8 cellular contexts compared by ENCODE assay signal in genomic region chr9:98192503-98193335, GRCh38. TPM values are rescaled to one million over a fixed set of nuclear protein-coding genes. Genes with fewer than 3 reads are reported as not detected.
DNase-seq lines count a peak whose midpoint lies in the region; ATAC-seq and TF ChIP-seq lines count a peak whose summit lies in the region.

Gene CORO2A (minus strand): TSS chr9:98192637. CDS start chr9:98157660, 34,977 bp downstream.

- ATAC-seq in GM18909 (IDR thresholded peaks at IDR 0.05; ENCODE audit: poor library complexity, unreplicated experiment) = peak; percentile 69

- TF ChIP-seq CTCF in epithelial cell of proximal tubule (conservative IDR thresholded peaks at IDR 0.05; ENCODE audit: low read depth, low read length) = peak; percentile 53

- DNase-seq in AG08396 (ENCODE audit: low spot score) (peak; percentile 93), HK-2 (ENCODE audit: unreplicated experiment) (peak; percentile 86), NOMO-1 treated with DMSO at 0.1 percent for 48 hours (lab: John Stamatoyannopoulos, UW; ENCODE audit: unreplicated experiment) (peak; percentile 72), activated T-cell treated with anti-CD3 and anti-CD28 coated beads for 4 hours (peak; percentile 50), epithelial cell of proximal tubule (ENCODE audit: low read depth) (no peak), mucosa of gallbladder (ENCODE audit: low spot score) (peak; percentile 65)
- peak; percentile 62 for DNase-seq in stimulated activated CD8-positive, alpha-beta memory T cell treated with anti-CD3 and anti-CD28 coated beads, Interleukin-4, amount 100 ng/mL, for 24 hours (ENCODE audit: low read depth)

- H3K4me3 ChIP-seq in epithelial cell of proximal tubule (ENCODE audit: low read depth, low read length) = peak within 1 kb of the TSS; percentile 66

RNA-seq across cellular contexts. Expression of gene CORO2A, which starts in this region (rescaled TPM):
- total RNA-seq in epithelial cell of proximal tubule (3.7 and 5.7 TPM in 2 replicates), mucosa of gallbladder (129 TPM)

Comparison
In these comparisons a context has a peak if more than half of its experiments do, and no peak if none do; other contexts are left out.
1. RNA of gene CORO2A (total RNA-seq): 129 TPM in mucosa of gallbladder (single experiment); 3.7 to 5.7 TPM in epithelial cell of proximal tubule; every median in the first group is over 10 times any median in the second.